In genomic region chr4:20922962-20923361, GRCh38 we compare ENCODE assay signal across 1 cellular context.
TF ChIP-seq lines count a peak whose summit lies in the region.

No MANE protein-coding gene starts in this region.

TF ChIP-seq in HepG2, 621 proteins besides CTCF, POLR2A, EP300 and RAD21:
- TF ChIP-seq, protein P1, sequence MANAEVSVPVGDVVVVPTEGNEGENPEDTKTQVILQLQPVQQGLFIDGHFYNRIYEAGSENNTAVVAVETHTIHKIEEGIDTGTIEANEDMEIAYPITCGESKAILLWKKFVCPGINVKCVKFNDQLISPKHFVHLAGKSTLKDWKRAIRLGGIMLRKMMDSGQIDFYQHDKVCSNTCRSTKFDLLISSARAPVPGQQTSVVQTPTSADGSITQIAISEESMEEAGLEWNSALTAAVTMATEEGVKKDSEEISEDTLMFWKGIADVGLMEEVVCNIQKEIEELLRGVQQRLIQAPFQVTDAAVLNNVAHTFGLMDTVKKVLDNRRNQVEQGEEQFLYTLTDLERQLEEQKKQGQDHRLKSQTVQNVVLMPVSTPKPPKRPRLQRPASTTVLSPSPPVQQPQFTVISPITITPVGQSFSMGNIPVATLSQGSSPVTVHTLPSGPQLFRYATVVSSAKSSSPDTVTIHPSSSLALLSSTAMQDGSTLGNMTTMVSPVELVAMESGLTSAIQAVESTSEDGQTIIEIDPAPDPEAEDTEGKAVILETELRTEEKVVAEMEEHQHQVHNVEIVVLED (CRISPR knock-in tag; IDR thresholded peaks at IDR 0.05; ENCODE audit: borderline replicate concordance), result no peak
- TF ChIP-seq ZBTB10 (CRISPR knock-in tag; IDR thresholded peaks at IDR 0.05; ENCODE audit: borderline replicate concordance) (no peak), ZNF589 (CRISPR knock-in tag; conservative IDR thresholded peaks at IDR 0.05) (no peak), MAFK (conservative IDR thresholded peaks at IDR 0.05 in 1 of 2, IDR thresholded peaks at IDR 0.05 in 1 of 2; ENCODE audit: low read length in 2 of 2) (peak; percentile 64 to 82), PHF20 (CRISPR knock-in tag; IDR thresholded peaks at IDR 0.05) (no peak), ZNF660 (CRISPR knock-in tag; IDR thresholded peaks at IDR 0.05; ENCODE audit: borderline replicate concordance, low read depth) (no peak), NCOA5 (CRISPR knock-in tag; IDR thresholded peaks at IDR 0.05) (no peak), MAFF (IDR thresholded peaks at IDR 0.05; ENCODE audit: low read depth, low read length) (peak; percentile 77), SRF (IDR thresholded peaks at IDR 0.05; ENCODE audit: low read depth, low read length) (no peak), ZNF101 (CRISPR knock-in tag; IDR thresholded peaks at IDR 0.05; ENCODE audit: borderline replicate concordance, low read depth) (no peak)
- TF ChIP-seq, protein P2, sequence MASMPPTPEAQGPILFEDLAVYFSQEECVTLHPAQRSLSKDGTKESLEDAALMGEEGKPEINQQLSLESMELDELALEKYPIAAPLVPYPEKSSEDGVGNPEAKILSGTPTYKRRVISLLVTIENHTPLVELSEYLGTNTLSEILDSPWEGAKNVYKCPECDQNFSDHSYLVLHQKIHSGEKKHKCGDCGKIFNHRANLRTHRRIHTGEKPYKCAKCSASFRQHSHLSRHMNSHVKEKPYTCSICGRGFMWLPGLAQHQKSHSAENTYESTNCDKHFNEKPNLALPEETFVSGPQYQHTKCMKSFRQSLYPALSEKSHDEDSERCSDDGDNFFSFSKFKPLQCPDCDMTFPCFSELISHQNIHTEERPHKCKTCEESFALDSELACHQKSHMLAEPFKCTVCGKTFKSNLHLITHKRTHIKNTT (CRISPR knock-in tag; IDR thresholded peaks at IDR 0.05), result no peak
- TF ChIP-seq, protein P3, sequence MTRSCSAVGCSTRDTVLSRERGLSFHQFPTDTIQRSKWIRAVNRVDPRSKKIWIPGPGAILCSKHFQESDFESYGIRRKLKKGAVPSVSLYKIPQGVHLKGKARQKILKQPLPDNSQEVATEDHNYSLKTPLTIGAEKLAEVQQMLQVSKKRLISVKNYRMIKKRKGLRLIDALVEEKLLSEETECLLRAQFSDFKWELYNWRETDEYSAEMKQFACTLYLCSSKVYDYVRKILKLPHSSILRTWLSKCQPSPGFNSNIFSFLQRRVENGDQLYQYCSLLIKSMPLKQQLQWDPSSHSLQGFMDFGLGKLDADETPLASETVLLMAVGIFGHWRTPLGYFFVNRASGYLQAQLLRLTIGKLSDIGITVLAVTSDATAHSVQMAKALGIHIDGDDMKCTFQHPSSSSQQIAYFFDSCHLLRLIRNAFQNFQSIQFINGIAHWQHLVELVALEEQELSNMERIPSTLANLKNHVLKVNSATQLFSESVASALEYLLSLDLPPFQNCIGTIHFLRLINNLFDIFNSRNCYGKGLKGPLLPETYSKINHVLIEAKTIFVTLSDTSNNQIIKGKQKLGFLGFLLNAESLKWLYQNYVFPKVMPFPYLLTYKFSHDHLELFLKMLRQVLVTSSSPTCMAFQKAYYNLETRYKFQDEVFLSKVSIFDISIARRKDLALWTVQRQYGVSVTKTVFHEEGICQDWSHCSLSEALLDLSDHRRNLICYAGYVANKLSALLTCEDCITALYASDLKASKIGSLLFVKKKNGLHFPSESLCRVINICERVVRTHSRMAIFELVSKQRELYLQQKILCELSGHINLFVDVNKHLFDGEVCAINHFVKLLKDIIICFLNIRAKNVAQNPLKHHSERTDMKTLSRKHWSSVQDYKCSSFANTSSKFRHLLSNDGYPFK (CRISPR knock-in tag; IDR thresholded peaks at IDR 0.05; ENCODE audit: borderline replicate concordance), result no peak
- TF ChIP-seq, protein P4, sequence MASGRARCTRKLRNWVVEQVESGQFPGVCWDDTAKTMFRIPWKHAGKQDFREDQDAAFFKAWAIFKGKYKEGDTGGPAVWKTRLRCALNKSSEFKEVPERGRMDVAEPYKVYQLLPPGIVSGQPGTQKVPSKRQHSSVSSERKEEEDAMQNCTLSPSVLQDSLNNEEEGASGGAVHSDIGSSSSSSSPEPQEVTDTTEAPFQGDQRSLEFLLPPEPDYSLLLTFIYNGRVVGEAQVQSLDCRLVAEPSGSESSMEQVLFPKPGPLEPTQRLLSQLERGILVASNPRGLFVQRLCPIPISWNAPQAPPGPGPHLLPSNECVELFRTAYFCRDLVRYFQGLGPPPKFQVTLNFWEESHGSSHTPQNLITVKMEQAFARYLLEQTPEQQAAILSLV (CRISPR knock-in tag; IDR thresholded peaks at IDR 0.05; ENCODE audit: borderline replicate concordance), result no peak
